In genomic region chr12:88600272-88600671, GRCh38 we compare ENCODE assay signal across 17 cellular contexts. TPM values are rescaled to one million over a fixed set of nuclear protein-coding genes. Genes with fewer than 3 reads are reported as not detected.
DNase-seq lines count a peak whose midpoint lies in the region; FAIRE-seq and TF ChIP-seq lines count a peak whose summit lies in the region.
"Had no signal": no experiment of that assay in that cellular context is flagged by ENCODE, and none has a peak within 500 bp of the region (broad histone marks: within the 10 kb centered on the region; RNA-seq: fewer than 3 reads in every experiment).

No MANE protein-coding gene starts in this region.

- no peak for FAIRE-seq in bronchial epithelial cell (lab: Jason Lieb, UNC)
- FAIRE-seq in D721Med (lab: Jason Lieb, UNC), result no peak

- DNase-seq in COLO829 (ENCODE audit: low spot score) (peak; percentile 59), M059J (ENCODE audit: low read depth) (peak; percentile 84), bronchial epithelial cell (ENCODE audit: low read depth) (peak; percentile 84), kidney tubule cell (ENCODE audit: low spot score) (peak; percentile 73), NCI-H2227 (lab: John Stamatoyannopoulos, UW; ENCODE audit: unreplicated experiment) (no peak), D721Med (ENCODE audit: insufficient read length, low spot score) (no peak), NCI-H1930 (lab: John Stamatoyannopoulos, UW) (no peak)
- no peak for DNase-seq in stimulated activated CD4-positive, alpha-beta T cell treated with anti-CD3 and anti-CD28 coated beads, Interleukin-12 subunit alpha, Interleukin-12 subunit beta, amount 100 ng/mL, for 4 hours
- DNase-seq: activated CD8-positive, alpha-beta memory T cell treated with anti-CD3 and anti-CD28 coated beads for 24 hours; CD4-positive, CD25-positive, alpha-beta regulatory T cell; effector CD4-positive, alpha-beta T cell; left colon; NCI-H1092 treated with DMSO at 0.1 percent for 48 hours; stimulated activated CD4-positive, alpha-beta T cell treated with anti-CD3 and anti-CD28 coated beads, Interleukin-15, amount 100 ng/mL, for 24 hours; substantia nigra; WERI-Rb-1 had no signal

- TF ChIP-seq CTCF in bronchial epithelial cell (IDR thresholded peaks at IDR 0.05; ENCODE audit: insufficient read depth, low read length, severe bottlenecking) (no peak), D721Med (IDR thresholded peaks at IDR 0.05; ENCODE audit: insufficient read depth, missing control alignments) (no peak)

- H3K36me3 ChIP-seq in bronchial epithelial cell (ENCODE audit: control insufficient read depth, insufficient read depth, low read length), result no peaks in the 10 kb centered on the region
- H3K36me3 ChIP-seq: ascending aorta, WERI-Rb-1 had no signal

- no peaks in the 10 kb centered on the region for H3K27me3 ChIP-seq in bronchial epithelial cell (ENCODE audit: control insufficient read depth, insufficient read depth, low read length)
- H3K27me3 ChIP-seq: ascending aorta had no signal

- H3K4me3 ChIP-seq in bronchial epithelial cell (ENCODE audit: low read depth, low read length), result no peak overlapping the region
- H3K4me3 ChIP-seq: ascending aorta had no signal

RNA-seq across cellular contexts. Expression of gene KITLG, which starts 20.0 kb away (rescaled TPM):
- total RNA-seq in M059J (2014; rRNA removed; shearing (Covaris generic)), result 11.8 and 13.0 TPM in 2 replicates
- total RNA-seq in bronchial epithelial cell, result 18.2 and 22.4 TPM in 2 replicates
- total RNA-seq: CD4-positive, CD25-positive, alpha-beta regulatory T cell had no signal

Comparison
In these comparisons a context has a peak if more than half of its experiments do, and no peak if none do; other contexts are left out.
1. DNase-seq: peak in COLO829 (single experiment), M059J (single experiment), bronchial epithelial cell (single experiment) and kidney tubule cell (single experiment); none in NCI-H2227 (single experiment), stimulated activated CD4-positive, alpha-beta T cell treated with anti-CD3 and anti-CD28 coated beads, Interleukin-12 subunit alpha, Interleukin-12 subunit beta, amount 100 ng/mL, for 4 hours (single experiment), D721Med (single experiment) and NCI-H1930 (0 of 2).